In genomic region chr17:63489291-63489690, GRCh38 we compare ENCODE assay signal across 33 cellular contexts. TPM values are rescaled to one million over a fixed set of nuclear protein-coding genes. Genes with fewer than 3 reads are reported as not detected.
"Had no signal": no experiment of that assay in that cellular context is flagged by ENCODE, and none has a peak within 500 bp of the region (broad histone marks: within the 10 kb centered on the region; RNA-seq: fewer than 3 reads in every experiment).

No MANE protein-coding gene starts in this region.

- H3K27me3 ChIP-seq: ascending aorta, cardiac muscle cell, SJCRH30 had no signal

- H3K27ac Mint-ChIP-seq: activated B cell treated with CpG ODN at 0.5 μM for 24 hours; activated CD8-positive, alpha-beta T cell treated with anti-CD3 and anti-CD28 coated beads for 36 hours; activated naive CD4-positive, alpha-beta T cell treated with anti-CD3 and anti-CD28 coated beads, Interleukin-2, amount 50 U/mL, for 24 hours; activated naive CD8-positive, alpha-beta T cell treated with anti-CD3 and anti-CD28 coated beads, Interleukin-2, amount 10 ng/mL, durations not matched to agents 7 days and 5 days; activated T-cell treated with anti-CD3 and anti-CD28 coated beads, Interleukin-2, amount 50 U/mL, for 24 hours; activated T-helper 2 cell treated with anti-CD3 and anti-CD28 coated beads, Interferon-gamma antibody, Interleukin-2, Interleukin-4, amounts not matched to agents 10 μg/mL and 5 μg/mL and 100 μg/mL, durations not matched to agents 14 hours and 24 hours and 36 hours; T-helper 1 cell treated with Interleukin-12 subunit alpha and Interleukin-12 subunit beta and Interleukin-4 antibody, amounts not matched to agents 30 μg/mL and 1 μg/mL, for 36 hours; T-helper 2 cell treated with Interferon-gamma antibody and Interleukin-4, amounts not matched to agents 5 μg/mL and 100 μg/mL, for 36 hours had no signal

- H3K36me3 ChIP-seq: ascending aorta, cardiac muscle cell, SJCRH30 had no signal

- H3K4me3 ChIP-seq: ascending aorta, cardiac muscle cell, K562, SJCRH30, SK-N-MC had no signal

- H3K9me3 Mint-ChIP-seq: activated B cell treated with CpG ODN at 0.5 μM for 24 hours; activated CD8-positive, alpha-beta T cell treated with anti-CD3 and anti-CD28 coated beads for 36 hours; activated naive CD4-positive, alpha-beta T cell treated with anti-CD3 and anti-CD28 coated beads, Interleukin-2, amount 50 U/mL, for 24 hours; activated naive CD8-positive, alpha-beta T cell treated with anti-CD3 and anti-CD28 coated beads, Interleukin-2, amount 10 ng/mL, durations not matched to agents 7 days and 5 days; activated T-cell treated with anti-CD3 and anti-CD28 coated beads, Interleukin-2, amount 50 U/mL, for 24 hours; activated T-helper 2 cell treated with anti-CD3 and anti-CD28 coated beads, Interferon-gamma antibody, Interleukin-2, Interleukin-4, amounts not matched to agents 10 μg/mL and 5 μg/mL and 100 μg/mL, durations not matched to agents 14 hours and 24 hours and 36 hours; central memory CD8-positive, alpha-beta T cell; T-helper 1 cell treated with Interleukin-12 subunit alpha and Interleukin-12 subunit beta and Interleukin-4 antibody, amounts not matched to agents 30 μg/mL and 1 μg/mL, for 36 hours; T-helper 2 cell treated with Interferon-gamma antibody and Interleukin-4, amounts not matched to agents 5 μg/mL and 100 μg/mL, for 36 hours had no signal

- H3K27ac ChIP-seq: ascending aorta, cardiac muscle cell, SJCRH30, SK-N-MC had no signal

- DNase-seq: activated B cell treated with CpG ODN at 0.5 μM for 24 hours; activated CD4-positive, alpha-beta T cell treated with anti-CD3 and anti-CD28 coated beads for 48 hours; activated CD4-positive, alpha-beta T cell treated with anti-CD3 and anti-CD28 coated beads, Interleukin-2, amount 50 U/mL, for 4 hours; activated CD4-positive, CD25-positive, alpha-beta regulatory T cell treated with anti-CD3 and anti-CD28 coated beads, Interleukin-2, amount 50 U/mL, for 72 hours; activated CD8-positive, alpha-beta T cell treated with anti-CD3 and anti-CD28 coated beads for 36 hours; activated gamma-delta T cell; activated naive CD4-positive, alpha-beta T cell treated with Interleukin-2 at 50 U/mL for 16 hours; activated naive CD8-positive, alpha-beta T cell treated with anti-CD3 and anti-CD28 coated beads, Interleukin-2, amount 10 ng/mL, durations not matched to agents 7 days and 5 days; activated T-cell treated with anti-CD3 and anti-CD28 coated beads, Interleukin-2, amount 50 U/mL, for 24 hours; amygdala; NCI-H1092 treated with DMSO at 0.1 percent for 48 hours; NCI-H1417; NCI-H187 treated with DMSO at 0.1 percent for 48 hours; NCI-H2081; NCI-H345; NCI-H526 treated with DMSO at 0.1 percent for 48 hours; NCI-H774; SHP77; SJCRH30 had no signal

- H3K4me1 Mint-ChIP-seq: activated naive CD4-positive, alpha-beta T cell treated with anti-CD3 and anti-CD28 coated beads, Interleukin-2, amount 50 U/mL, for 24 hours; activated naive CD8-positive, alpha-beta T cell treated with anti-CD3 and anti-CD28 coated beads, Interleukin-2, amount 10 ng/mL, durations not matched to agents 7 days and 5 days; central memory CD8-positive, alpha-beta T cell had no signal

- H3K4me1 ChIP-seq: ascending aorta, SJCRH30 had no signal

- ATAC-seq: activated CD8-positive, alpha-beta T cell treated with anti-CD3 and anti-CD28 coated beads for 36 hours; K562; Panc1 had no signal

- H3K9me3 ChIP-seq: ascending aorta, SJCRH30 had no signal

- H3K4me3 Mint-ChIP-seq: activated B cell treated with CpG ODN at 0.5 μM for 24 hours; activated CD8-positive, alpha-beta T cell treated with anti-CD3 and anti-CD28 coated beads for 36 hours; activated naive CD4-positive, alpha-beta T cell treated with anti-CD3 and anti-CD28 coated beads, Interleukin-2, amount 50 U/mL, for 24 hours; activated naive CD8-positive, alpha-beta T cell treated with anti-CD3 and anti-CD28 coated beads, Interleukin-2, amount 10 ng/mL, durations not matched to agents 7 days and 5 days; activated T-cell treated with anti-CD3 and anti-CD28 coated beads, Interleukin-2, amount 50 U/mL, for 24 hours; central memory CD8-positive, alpha-beta T cell; T-helper 1 cell treated with Interleukin-12 subunit alpha and Interleukin-12 subunit beta and Interleukin-4 antibody, amounts not matched to agents 30 μg/mL and 1 μg/mL, for 36 hours; T-helper 2 cell treated with Interferon-gamma antibody and Interleukin-4, amounts not matched to agents 5 μg/mL and 100 μg/mL, for 36 hours had no signal

- H3K27me3 Mint-ChIP-seq: activated B cell treated with CpG ODN at 0.5 μM for 24 hours; activated CD8-positive, alpha-beta T cell treated with anti-CD3 and anti-CD28 coated beads for 36 hours; activated naive CD4-positive, alpha-beta T cell treated with anti-CD3 and anti-CD28 coated beads, Interleukin-2, amount 50 U/mL, for 24 hours; activated T-cell treated with anti-CD3 and anti-CD28 coated beads, Interleukin-2, amount 50 U/mL, for 24 hours; central memory CD8-positive, alpha-beta T cell had no signal

- H3K36me3 Mint-ChIP-seq: activated naive CD4-positive, alpha-beta T cell treated with anti-CD3 and anti-CD28 coated beads, Interleukin-2, amount 50 U/mL, for 24 hours; activated naive CD8-positive, alpha-beta T cell treated with anti-CD3 and anti-CD28 coated beads, Interleukin-2, amount 10 ng/mL, durations not matched to agents 7 days and 5 days had no signal

RNA-seq across cellular contexts. Expression of gene ACE, which starts 12.4 kb away (rescaled TPM):
- total RNA-seq: activated T-helper 2 cell treated with anti-CD3 and anti-CD28 coated beads, Interferon-gamma antibody, Interleukin-2, Interleukin-4, amounts not matched to agents 10 μg/mL and 5 μg/mL and 100 μg/mL, durations not matched to agents 14 hours and 24 hours and 36 hours had no signal

RNA-seq across cellular contexts. Expression of gene KCNH6, which starts 33.9 kb away (rescaled TPM):
- total RNA-seq: activated B cell treated with CpG ODN at 0.5 μM for 24 hours; activated CD8-positive, alpha-beta memory T cell treated with anti-CD3 and anti-CD28 coated beads for 36 hours; activated CD8-positive, alpha-beta T cell treated with anti-CD3 and anti-CD28 coated beads for 36 hours; activated naive CD8-positive, alpha-beta T cell treated with anti-CD3 and anti-CD28 coated beads, Interleukin-2, amount 10 ng/mL, durations not matched to agents 7 days and 5 days; activated T-helper 2 cell treated with anti-CD3 and anti-CD28 coated beads, Interferon-gamma antibody, Interleukin-2, Interleukin-4, amounts not matched to agents 10 μg/mL and 5 μg/mL and 100 μg/mL, durations not matched to agents 14 hours and 24 hours and 36 hours; ascending aorta; K562; M059J; NCI-H460; RPMI7951; SJCRH30 had no signal
- polyA plus RNA-seq: K562 had no signal

RNA-seq across cellular contexts. Expression of gene CYB561, which starts 43.2 kb away (rescaled TPM):
- total RNA-seq: SJCRH30 had no signal
